ENCODE assay signal across 20 cellular contexts in genomic region chr5:116806879-116807278, GRCh38.
"Had no signal": no experiment of that assay in that cellular context is flagged by ENCODE, and none has a peak within 500 bp of the region (broad histone marks: within the 10 kb centered on the region; RNA-seq: fewer than 3 reads in every experiment).

No MANE protein-coding gene starts in this region.

- H3K9me3 ChIP-seq: body of pancreas, heart right ventricle, lower lobe of right lung, tibial artery had no signal

- H3K4me3 ChIP-seq: body of pancreas, heart right ventricle, lower lobe of right lung, tibial artery had no signal

- DNase-seq: activated CD4-positive, alpha-beta memory T cell treated with anti-CD3 and anti-CD28 coated beads, Interleukin-2, amount 10 ng/mL, durations not matched to agents 7 days and 5 days; activated CD4-positive, alpha-beta T cell treated with anti-CD3 and anti-CD28 coated beads, Interleukin-2, amount 10 ng/mL, durations not matched to agents 24 days and 14 days; activated effector memory CD4-positive, alpha-beta T cell treated with anti-CD3 and anti-CD28 coated beads, Interleukin-2, amount 50 U/mL, for 16 hours; activated naive CD4-positive, alpha-beta T cell treated with anti-CD3 and anti-CD28 coated beads, Interleukin-2, amount 50 U/mL, for 16 hours; activated T-cell treated with anti-CD3 and anti-CD28 coated beads for 4 hours; anterior cingulate cortex; body of pancreas; effector CD4-positive, alpha-beta T cell; erythroblast; foreskin fibroblast; heart right ventricle; islet precursor cell; left colon; lower lobe of right lung; naive thymus-derived CD4-positive, alpha-beta T cell; stimulated activated naive CD8-positive, alpha-beta T cell treated with anti-CD3 and anti-CD28 coated beads, Interleukin-15, amount 100 ng/mL, for 72 hours; tibial artery had no signal

- H3K27me3 ChIP-seq: body of pancreas, heart right ventricle, tibial artery had no signal

- H3K27ac ChIP-seq: body of pancreas, heart right ventricle, lower lobe of right lung, tibial artery, VCaP had no signal

- H3K4me1 ChIP-seq: body of pancreas, lower lobe of right lung, tibial artery had no signal

- H3K36me3 ChIP-seq: heart right ventricle, lower lobe of right lung, tibial artery had no signal

- ATAC-seq: activated CD4-positive, CD25-positive, alpha-beta regulatory T cell treated with anti-CD3 and anti-CD28 coated beads, Interleukin-2, amount 50 U/mL, for 24 hours; body of pancreas; heart right ventricle; left colon; lower lobe of right lung; naive thymus-derived CD4-positive, alpha-beta T cell; stimulated activated effector memory CD8-positive, alpha-beta T cell treated with anti-CD3 and anti-CD28 coated beads, Interleukin-12 subunit alpha, Interleukin-12 subunit beta, amount 100 ng/mL, for 72 hours; stimulated activated naive CD8-positive, alpha-beta T cell treated with anti-CD3 and anti-CD28 coated beads, Interleukin-15, amount 100 ng/mL, for 72 hours had no signal
